Comparison of ENCODE assay signal across 1 cellular context in the genomic region with DNA sequence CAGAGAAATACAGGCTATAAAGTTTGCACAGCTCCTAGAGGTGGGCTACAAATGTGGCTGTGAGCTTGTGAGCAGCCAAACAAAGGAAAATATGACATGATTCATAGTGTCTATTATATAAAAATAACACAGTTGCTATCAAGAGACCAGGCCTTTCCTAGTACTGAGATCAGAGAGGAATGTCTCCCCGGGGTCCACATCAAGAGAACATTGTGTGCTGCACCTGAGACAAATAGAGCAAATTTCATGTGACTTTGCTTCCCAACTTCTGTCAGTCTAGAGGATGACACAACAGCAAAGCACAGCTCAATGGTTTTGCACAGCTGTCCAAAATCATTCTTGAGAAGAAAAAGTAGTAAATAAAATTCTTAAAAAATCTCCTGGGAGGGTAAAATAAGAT.
TF ChIP-seq lines count a peak whose summit lies in the region.

No MANE protein-coding gene starts in this region.

TF ChIP-seq in IMR-90, 13 proteins besides CTCF, POLR2A, EP300 and RAD21 (continued from another document):
- TF ChIP-seq BHLHE40 (IDR thresholded peaks at IDR 0.05; ENCODE audit: low read depth, low read length) (no peak), ELK1 (IDR thresholded peaks at IDR 0.05; ENCODE audit: borderline replicate concordance, low read depth, low read length) (no peak), FOS (IDR thresholded peaks at IDR 0.05; ENCODE audit: low read depth, low read length) (no peak)
